ENCODE assay signal across 26 cellular contexts in genomic region chr20:19491241-19491640, GRCh38.
DNase-seq lines count a peak whose midpoint lies in the region; ATAC-seq, FAIRE-seq and TF ChIP-seq lines count a peak whose summit lies in the region.
"Had no signal": no experiment of that assay in that cellular context is flagged by ENCODE, and none has a peak within 500 bp of the region (broad histone marks: within the 10 kb centered on the region; RNA-seq: fewer than 3 reads in every experiment).

No MANE protein-coding gene starts in this region.

- POLR2A ChIA-PET in CD4-positive, alpha-beta T cell (lab: Charles Lee) = no interaction called here

- H3K4me1 ChIP-seq in astrocyte (ENCODE audit: insufficient read depth, low read length) (peaks cover 5% of the 10 kb centered on the region), thoracic aorta (ENCODE audit: control insufficient read depth in 1 of 2, low read depth in 2 of 2) (peaks cover 42 to 61% of the 10 kb centered on the region in 2 donors), heart right ventricle (peaks cover 0 to 19% (median 0%) of the 10 kb centered on the region in 9 donors)
- H3K4me1 ChIP-seq: A549 had no signal

- H4K20me1 ChIP-seq in astrocyte (ENCODE audit: insufficient read depth, low read length) (no peaks in the 10 kb centered on the region), neural cell (ENCODE audit: insufficient read depth) (no peaks in the 10 kb centered on the region)
- H4K20me1 ChIP-seq: BLaER1 treated with 17β-estradiol and CSF1 and Interleukin-3, amounts not matched to agents 10 nM and 100 nM had no signal

- H3K27ac Mint-ChIP-seq in astrocyte (ENCODE audit: unreplicated experiment) = peak overlapping the region; percentile 76
- no peak overlapping the region for H3K27ac Mint-ChIP-seq in CD4-positive, alpha-beta T cell
- H3K27ac Mint-ChIP-seq: B cell; CD4-positive, alpha-beta memory T cell; CD8-positive, alpha-beta memory T cell had no signal

- intact Hi-C loops in CD4-positive, alpha-beta T cell (cut with DNase I, micrococcal nuclease) = no loop called here
- intact Hi-C loops in heart right ventricle (cut with DNase I) = loop anchor here in 2 of 10 donors (10.0 kb wide), 2 partner anchors 64 to 276 kb away; partner anchors contain the start of gene SLC24A3 (in 1 of the 2)

- no peak overlapping the region for H3K4me3 ChIP-seq in astrocyte (ENCODE audit: insufficient read depth, low read depth, low read length)
- H3K4me3 ChIP-seq in neural cell (ENCODE audit: low read length) = no peak overlapping the region
- no peak overlapping the region for H3K4me3 ChIP-seq in thoracic aorta
- no peak overlapping the region for H3K4me3 ChIP-seq in heart right ventricle
- H3K4me3 ChIP-seq: A549; BLaER1 treated with 17β-estradiol and CSF1 and Interleukin-3, amounts not matched to agents 10 nM and 100 nM had no signal

- WGBS in heart right ventricle, 2 donors = 80 to 83% methylated on average over 4 of the region's 4 CpGs

- H3K4me1 Mint-ChIP-seq in astrocyte (ENCODE audit: low read depth, unreplicated experiment) = peaks cover 2% of the 10 kb centered on the region
- H3K4me1 Mint-ChIP-seq in CD4-positive, alpha-beta T cell (ENCODE audit: low read depth) = no peaks in the 10 kb centered on the region
- H3K4me1 Mint-ChIP-seq: B cell; CD4-positive, alpha-beta memory T cell; CD8-positive, alpha-beta memory T cell had no signal

- TF ChIP-seq RAD21 in neural cell (conservative IDR thresholded peaks at IDR 0.05) = no peak

- TF ChIP-seq EP300 in neural cell (conservative IDR thresholded peaks at IDR 0.05; ENCODE audit: poor library complexity, severe bottlenecking) = no peak

- H2AFZ ChIP-seq in astrocyte (ENCODE audit: low read depth, low read length) (no peak overlapping the region), neural cell (ENCODE audit: low read depth, low read length) (no peak overlapping the region)

- H3K36me3 ChIP-seq in astrocyte (ENCODE audit: insufficient read depth, low read length) (no peaks in the 10 kb centered on the region), neural cell (ENCODE audit: insufficient read depth, low read length) (no peaks in the 10 kb centered on the region), thoracic aorta (no peaks in the 10 kb centered on the region), heart right ventricle (no peaks in the 10 kb centered on the region)
- H3K36me3 ChIP-seq: BLaER1 treated with 17β-estradiol and CSF1 and Interleukin-3, amounts not matched to agents 10 nM and 100 nM had no signal

- DNase-seq in M059J (ENCODE audit: low read depth) (peak; percentile 15), astrocyte (ENCODE audit: low read depth) (no peak), thoracic aorta (ENCODE audit: low spot score) (no peak), T-helper 9 cell (no peak), heart right ventricle (no peak)
- no peak for DNase-seq in CD4-positive, alpha-beta T cell
- DNase-seq: AML-193; CD4-positive, alpha-beta memory T cell; CD8-positive, alpha-beta memory T cell; COR-L47; DMS 273 treated with DMSO at 0.1 percent for 48 hours; DMS153; DMS53; DMS79; DND-41; EL; GDM1 had no signal

- TF ChIP-seq CTCF in astrocyte (IDR thresholded peaks at IDR 0.05; ENCODE audit: insufficient read depth, low read depth, low read length) = no peak
- TF ChIP-seq CTCF in neural cell (IDR thresholded peaks at IDR 0.05; ENCODE audit: poor library complexity, severe bottlenecking) = no peak
- TF ChIP-seq CTCF in thoracic aorta (IDR thresholded peaks at IDR 0.05) = no peak
- TF ChIP-seq CTCF in CD4-positive, alpha-beta T cell (IDR thresholded peaks at IDR 0.05) = no peak
- TF ChIP-seq CTCF in heart right ventricle (IDR thresholded peaks at IDR 0.05) = no peak

- H3K9me3 Mint-ChIP-seq in astrocyte (ENCODE audit: unreplicated experiment) = no peaks in the 10 kb centered on the region
- no peaks in the 10 kb centered on the region for H3K9me3 Mint-ChIP-seq in CD4-positive, alpha-beta T cell
- H3K9me3 Mint-ChIP-seq: CD8-positive, alpha-beta memory T cell had no signal

- H3K9me3 ChIP-seq in astrocyte (ENCODE audit: insufficient read depth, low read depth, low read length) (no peaks in the 10 kb centered on the region), neural cell (ENCODE audit: low read length) (no peaks in the 10 kb centered on the region), thoracic aorta (no peaks in the 10 kb centered on the region), heart right ventricle (no peaks in the 10 kb centered on the region)
- no peaks in the 10 kb centered on the region for H3K9me3 ChIP-seq in CD4-positive, alpha-beta T cell (ENCODE audit: control insufficient read depth, low read length)
- H3K9me3 ChIP-seq: A549; BLaER1 treated with 17β-estradiol and CSF1 and Interleukin-3, amounts not matched to agents 10 nM and 100 nM had no signal

- CTCF ChIA-PET in CD4-positive, alpha-beta T cell (lab: Charles Lee) = no interaction called here

- FAIRE-seq in astrocyte (lab: Jason Lieb, UNC) = no peak
- FAIRE-seq: A549, GM12891, GM19239 had no signal

- ATAC-seq in thoracic aorta (ENCODE audit: insufficient number of reproducible peaks, low FRiP score, low read depth) (no peak), HG02973 (IDR thresholded peaks at IDR 0.05; ENCODE audit: unreplicated experiment) (no peak), heart right ventricle (no peak)
- no peak for ATAC-seq in CD4-positive, alpha-beta T cell (ENCODE audit: poor library complexity)
- ATAC-seq: A549 had no signal

- H3K27ac ChIP-seq in astrocyte (ENCODE audit: low read depth, low read length) (no peak overlapping the region), neural cell (ENCODE audit: low read length) (peak overlapping the region; percentile 83), thoracic aorta (peak overlapping the region; percentile 10 to 89), heart right ventricle (no peak overlapping the region)
- H3K27ac ChIP-seq in CD4-positive, alpha-beta T cell (ENCODE audit: low read depth, low read length) = no peak overlapping the region
- H3K27ac ChIP-seq: 22Rv1; A549; BLaER1 treated with 17β-estradiol and CSF1 and Interleukin-3, amounts not matched to agents 10 nM and 100 nM; C4-2B had no signal

- H3F3A ChIP-seq in neural cell (ENCODE audit: insufficient read depth, low read length, poor library complexity, severe bottlenecking) = no peaks in the 10 kb centered on the region

- H3K4me2 ChIP-seq in astrocyte (ENCODE audit: low read length) (no peak overlapping the region), neural cell (ENCODE audit: low read length) (no peak overlapping the region)
- H3K4me2 ChIP-seq: A549; BLaER1 treated with 17β-estradiol and CSF1 and Interleukin-3, amounts not matched to agents 10 nM and 100 nM had no signal

- no peaks in the 10 kb centered on the region for H3K9me2 ChIP-seq in neural cell (ENCODE audit: insufficient read depth, low read length)

- no peaks in the 10 kb centered on the region for H3K79me2 ChIP-seq in astrocyte (ENCODE audit: insufficient read depth, low read length)
- H3K79me2 ChIP-seq in neural cell (replicated peaks; ENCODE audit: insufficient read depth, low read length) = no peaks in the 10 kb centered on the region

- H3K9ac ChIP-seq in astrocyte (ENCODE audit: low read length) (no peak overlapping the region), neural cell (ENCODE audit: low read length) (no peak overlapping the region)
- H3K9ac ChIP-seq: BLaER1 treated with 17β-estradiol and CSF1 and Interleukin-3, amounts not matched to agents 10 nM and 100 nM had no signal

- H3K27me3 ChIP-seq in astrocyte (ENCODE audit: insufficient read depth, low read length) (no peaks in the 10 kb centered on the region), neural cell (ENCODE audit: insufficient read depth, low read depth, low read length) (no peaks in the 10 kb centered on the region), thoracic aorta (replicated peaks; ENCODE audit: insufficient read depth) (no peaks in the 10 kb centered on the region), heart right ventricle (peaks cover 0 to 4% (median 0%) of the 10 kb centered on the region in 7 donors)
- H3K27me3 ChIP-seq in CD4-positive, alpha-beta T cell (ENCODE audit: control insufficient read depth, insufficient read depth, low read length) = no peaks in the 10 kb centered on the region
- H3K27me3 ChIP-seq: BLaER1 treated with 17β-estradiol and CSF1 and Interleukin-3, amounts not matched to agents 10 nM and 100 nM had no signal

- H3K36me3 Mint-ChIP-seq in astrocyte (ENCODE audit: low read depth, unreplicated experiment) = no peaks in the 10 kb centered on the region
- H3K36me3 Mint-ChIP-seq in CD4-positive, alpha-beta T cell (ENCODE audit: low read depth) = no peaks in the 10 kb centered on the region
- H3K36me3 Mint-ChIP-seq: CD4-positive, alpha-beta memory T cell; CD8-positive, alpha-beta memory T cell had no signal

- peaks cover 24% of the 10 kb centered on the region for H3K27me3 Mint-ChIP-seq in astrocyte (ENCODE audit: low read depth, unreplicated experiment)
- H3K27me3 Mint-ChIP-seq in CD4-positive, alpha-beta T cell = no peaks in the 10 kb centered on the region
- H3K27me3 Mint-ChIP-seq: B cell; CD8-positive, alpha-beta memory T cell had no signal

- no peak overlapping the region for H3K4me3 Mint-ChIP-seq in astrocyte (ENCODE audit: unreplicated experiment)
- H3K4me3 Mint-ChIP-seq in CD4-positive, alpha-beta T cell = no peak overlapping the region
- H3K4me3 Mint-ChIP-seq: B cell; CD4-positive, alpha-beta memory T cell; CD8-positive, alpha-beta memory T cell had no signal

TF ChIP-seq in neural cell, 6 proteins besides CTCF, POLR2A, EP300 and RAD21 (continues in another document):
- TF ChIP-seq REST (IDR thresholded peaks at IDR 0.05; ENCODE audit: borderline replicate concordance) = no peak

Comparison
In these comparisons a context has a peak if more than half of its experiments do, and no peak if none do; other contexts are left out.
1. H3K27ac ChIP-seq: peak in neural cell (single experiment) and thoracic aorta (2 of 2); none in astrocyte (single experiment), CD4-positive, alpha-beta T cell (single experiment) and heart right ventricle (0 of 10).